1 cellular context compared by ENCODE assay signal in genomic region chr7:157018997-157019591, GRCh38.
TF ChIP-seq lines count a peak whose summit lies in the region.

No MANE protein-coding gene starts in this region.

TF ChIP-seq in GM23338, 12 proteins besides CTCF, POLR2A, EP300 and RAD21 (continued from another document):
- TF ChIP-seq, protein P1, sequence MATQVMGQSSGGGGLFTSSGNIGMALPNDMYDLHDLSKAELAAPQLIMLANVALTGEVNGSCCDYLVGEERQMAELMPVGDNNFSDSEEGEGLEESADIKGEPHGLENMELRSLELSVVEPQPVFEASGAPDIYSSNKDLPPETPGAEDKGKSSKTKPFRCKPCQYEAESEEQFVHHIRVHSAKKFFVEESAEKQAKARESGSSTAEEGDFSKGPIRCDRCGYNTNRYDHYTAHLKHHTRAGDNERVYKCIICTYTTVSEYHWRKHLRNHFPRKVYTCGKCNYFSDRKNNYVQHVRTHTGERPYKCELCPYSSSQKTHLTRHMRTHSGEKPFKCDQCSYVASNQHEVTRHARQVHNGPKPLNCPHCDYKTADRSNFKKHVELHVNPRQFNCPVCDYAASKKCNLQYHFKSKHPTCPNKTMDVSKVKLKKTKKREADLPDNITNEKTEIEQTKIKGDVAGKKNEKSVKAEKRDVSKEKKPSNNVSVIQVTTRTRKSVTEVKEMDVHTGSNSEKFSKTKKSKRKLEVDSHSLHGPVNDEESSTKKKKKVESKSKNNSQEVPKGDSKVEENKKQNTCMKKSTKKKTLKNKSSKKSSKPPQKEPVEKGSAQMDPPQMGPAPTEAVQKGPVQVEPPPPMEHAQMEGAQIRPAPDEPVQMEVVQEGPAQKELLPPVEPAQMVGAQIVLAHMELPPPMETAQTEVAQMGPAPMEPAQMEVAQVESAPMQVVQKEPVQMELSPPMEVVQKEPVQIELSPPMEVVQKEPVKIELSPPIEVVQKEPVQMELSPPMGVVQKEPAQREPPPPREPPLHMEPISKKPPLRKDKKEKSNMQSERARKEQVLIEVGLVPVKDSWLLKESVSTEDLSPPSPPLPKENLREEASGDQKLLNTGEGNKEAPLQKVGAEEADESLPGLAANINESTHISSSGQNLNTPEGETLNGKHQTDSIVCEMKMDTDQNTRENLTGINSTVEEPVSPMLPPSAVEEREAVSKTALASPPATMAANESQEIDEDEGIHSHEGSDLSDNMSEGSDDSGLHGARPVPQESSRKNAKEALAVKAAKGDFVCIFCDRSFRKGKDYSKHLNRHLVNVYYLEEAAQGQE (IDR thresholded peaks at IDR 0.05; ENCODE audit: unreplicated experiment), result no peak
- TF ChIP-seq EZH2 (IDR thresholded peaks at IDR 0.05; ENCODE audit: low read depth, unreplicated experiment) (no peak), ZNF331 (CRISPR knock-in tag; IDR thresholded peaks at IDR 0.05; ENCODE audit: low read depth) (no peak), ZNF114 (CRISPR knock-in tag; IDR thresholded peaks at IDR 0.05) (no peak)
- TF ChIP-seq, protein P2, sequence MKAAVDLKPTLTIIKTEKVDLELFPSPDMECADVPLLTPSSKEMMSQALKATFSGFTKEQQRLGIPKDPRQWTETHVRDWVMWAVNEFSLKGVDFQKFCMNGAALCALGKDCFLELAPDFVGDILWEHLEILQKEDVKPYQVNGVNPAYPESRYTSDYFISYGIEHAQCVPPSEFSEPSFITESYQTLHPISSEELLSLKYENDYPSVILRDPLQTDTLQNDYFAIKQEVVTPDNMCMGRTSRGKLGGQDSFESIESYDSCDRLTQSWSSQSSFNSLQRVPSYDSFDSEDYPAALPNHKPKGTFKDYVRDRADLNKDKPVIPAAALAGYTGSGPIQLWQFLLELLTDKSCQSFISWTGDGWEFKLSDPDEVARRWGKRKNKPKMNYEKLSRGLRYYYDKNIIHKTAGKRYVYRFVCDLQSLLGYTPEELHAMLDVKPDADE (IDR thresholded peaks at IDR 0.05), result no peak
